ENCODE assay signal across 1 cellular context in the genomic region with DNA sequence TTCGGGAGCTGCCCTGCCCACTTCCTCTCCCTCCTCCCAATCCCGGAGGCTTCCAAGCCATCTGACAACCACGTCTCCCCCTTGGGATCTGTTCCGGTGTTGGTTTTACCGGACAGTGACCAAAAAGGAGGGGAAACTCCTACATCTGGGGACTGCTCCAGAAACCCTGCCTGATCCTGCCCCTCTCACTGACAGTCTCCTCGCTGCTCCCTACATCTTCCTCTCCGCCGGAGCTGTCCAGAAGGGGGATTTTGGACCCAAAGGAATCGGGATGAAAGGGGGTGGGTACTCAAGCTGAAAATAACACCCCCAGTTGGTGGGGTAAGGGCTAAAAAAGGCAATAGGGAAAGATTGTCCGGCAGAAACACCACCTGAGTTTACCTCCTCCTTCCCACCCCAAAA.
A peak's percentile ranks its signal among the peaks of the same experiment; 100 is the strongest.
TF ChIP-seq lines count a peak whose summit lies in the region.

No MANE protein-coding gene starts in this region.

TF ChIP-seq in HepG2, 621 proteins besides CTCF, POLR2A, EP300 and RAD21 (continued from another document):
- TF ChIP-seq, protein P1, sequence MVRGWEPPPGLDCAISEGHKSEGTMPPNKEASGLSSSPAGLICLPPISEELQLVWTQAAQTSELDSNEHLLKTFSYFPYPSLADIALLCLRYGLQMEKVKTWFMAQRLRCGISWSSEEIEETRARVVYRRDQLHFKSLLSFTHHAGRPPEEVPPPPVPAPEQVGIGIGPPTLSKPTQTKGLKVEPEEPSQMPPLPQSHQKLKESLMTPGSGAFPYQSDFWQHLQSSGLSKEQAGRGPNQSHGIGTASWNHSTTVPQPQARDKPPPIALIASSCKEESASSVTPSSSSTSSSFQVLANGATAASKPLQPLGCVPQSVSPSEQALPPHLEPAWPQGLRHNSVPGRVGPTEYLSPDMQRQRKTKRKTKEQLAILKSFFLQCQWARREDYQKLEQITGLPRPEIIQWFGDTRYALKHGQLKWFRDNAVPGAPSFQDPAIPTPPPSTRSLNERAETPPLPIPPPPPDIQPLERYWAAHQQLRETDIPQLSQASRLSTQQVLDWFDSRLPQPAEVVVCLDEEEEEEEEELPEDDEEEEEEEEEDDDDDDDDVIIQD (CRISPR knock-in tag; IDR thresholded peaks at IDR 0.05; ENCODE audit: low read depth): peak; percentile 33
- TF ChIP-seq ZFP36L1 (CRISPR knock-in tag; IDR thresholded peaks at IDR 0.05) (no peak), SOX13 (IDR thresholded peaks at IDR 0.05) (no peak), SOX13 (CRISPR knock-in tag; conservative IDR thresholded peaks at IDR 0.05 in 1 of 2, IDR thresholded peaks at IDR 0.05 in 1 of 2) (peak in 1 of 2 experiments; percentile 54; a peak in 2 of 4 replicates)
